Comparison of ENCODE assay signal across 8 cellular contexts in genomic region chr3:138114431-138114918, GRCh38. TPM values are rescaled to one million over a fixed set of nuclear protein-coding genes. Genes with fewer than 3 reads are reported as not detected.
A peak's percentile ranks its signal among the peaks of the same experiment; 100 is the strongest.
DNase-seq lines count a peak whose midpoint lies in the region; ATAC-seq and TF ChIP-seq lines count a peak whose summit lies in the region.

No MANE protein-coding gene starts in this region.

- no peak overlapping the region for H3K23ac ChIP-seq in trophoblast cell (ENCODE audit: low read length)

- H3K4me2 ChIP-seq in SU-DHL-6 (ENCODE audit: low read depth, low read length, poor library complexity, severe bottlenecking) (peak overlapping the region; percentile 44), trophoblast cell (ENCODE audit: low read length) (peak overlapping the region; percentile 90)

- H4K20me1 ChIP-seq in SU-DHL-6 (ENCODE audit: low read depth, low read length), result no peaks in the 10 kb centered on the region

- H3K14ac ChIP-seq in trophoblast cell (ENCODE audit: low read length), result no peak overlapping the region

- no peak overlapping the region for H2BK5ac ChIP-seq in trophoblast cell (ENCODE audit: low read depth, low read length, poor library complexity)

- H3F3A ChIP-seq in SU-DHL-6 (ENCODE audit: insufficient read depth), result no peaks in the 10 kb centered on the region

- H3K4ac ChIP-seq in trophoblast cell (ENCODE audit: low read depth, low read length), result no peak overlapping the region

- H3K27ac ChIP-seq in SU-DHL-6 (ENCODE audit: low read depth, low read length) (no peak overlapping the region), trophoblast cell (ENCODE audit: low read depth, low read length) (no peak overlapping the region)

- H2AK5ac ChIP-seq in trophoblast cell (ENCODE audit: low read length), result no peak overlapping the region

- no peak overlapping the region for H2BK120ac ChIP-seq in trophoblast cell (ENCODE audit: insufficient read depth, low read length, poor library complexity)

- H4K91ac ChIP-seq in trophoblast cell (ENCODE audit: low read depth, low read length), result peak overlapping the region; percentile 40

- no peak overlapping the region for H4K8ac ChIP-seq in trophoblast cell (ENCODE audit: low read depth, low read length)

- DNase-seq in HAP-1 (ENCODE audit: low spot score in 2 of 2) (peak; percentile 51 to 84), foreskin fibroblast (peak; percentile 6 to 43), trophoblast cell (no peak), NCI-H510A treated with DMSO at 0.1 percent for 48 hours (lab: John Stamatoyannopoulos, UW) (no peak), SHP77 treated with DMSO at 0.1 percent for 48 hours (lab: John Stamatoyannopoulos, UW) (no peak), NCI-H187 (lab: John Stamatoyannopoulos, UW) (no peak)

- H3K18ac ChIP-seq in trophoblast cell (ENCODE audit: low read length), result peak overlapping the region; percentile 56

- TF ChIP-seq CTCF in SU-DHL-6 (IDR thresholded peaks at IDR 0.05; ENCODE audit: insufficient read depth, low read length, poor library complexity, severe bottlenecking) (no peak), foreskin fibroblast (IDR thresholded peaks at IDR 0.05; ENCODE audit: low read depth, low read length) (no peak)

- H2AFZ ChIP-seq in SU-DHL-6 (ENCODE audit: low read depth, low read length, severe bottlenecking) (no peak overlapping the region), trophoblast cell (ENCODE audit: insufficient read depth, low read length, poor library complexity) (no peak overlapping the region)

- H4K12ac ChIP-seq in trophoblast cell (ENCODE audit: low read depth, low read length), result no peak overlapping the region

- no peak for ATAC-seq in GM19324 (IDR thresholded peaks at IDR 0.05; ENCODE audit: low FRiP score, unreplicated experiment)

- no peaks in the 10 kb centered on the region for H3K9me2 ChIP-seq in SU-DHL-6 (replicated peaks; ENCODE audit: insufficient read depth, low read length)

- peaks cover 7% of the 10 kb centered on the region for H3K79me1 ChIP-seq in trophoblast cell (ENCODE audit: low read length)

- H3K79me2 ChIP-seq in SU-DHL-6 (ENCODE audit: insufficient read depth, low read length) (no peaks in the 10 kb centered on the region), trophoblast cell (ENCODE audit: control insufficient read depth, insufficient read depth, low read length, poor library complexity) (peaks cover 2% of the 10 kb centered on the region)

- H3K4me3 ChIP-seq in HAP-1 (peak overlapping the region; percentile 90), SU-DHL-6 (ENCODE audit: insufficient read depth, low read length, poor library complexity, severe bottlenecking) (no peak overlapping the region), foreskin fibroblast (ENCODE audit: low read depth in 1 of 2, low read length in 2 of 2) (peak overlapping the region; percentile 80 to 82), trophoblast cell (ENCODE audit: low read depth, low read length) (peak overlapping the region; percentile 86)

- no peak overlapping the region for H3K9ac ChIP-seq in SU-DHL-6 (ENCODE audit: low read length)
- H3K9ac ChIP-seq in trophoblast cell (ENCODE audit: low read length), result peak overlapping the region; percentile 52

- H3K9me3 ChIP-seq in HAP-1 (no peaks in the 10 kb centered on the region; the same call in 1 of the 2 replicates), SU-DHL-6 (ENCODE audit: insufficient read depth, low read length) (no peaks in the 10 kb centered on the region), trophoblast cell (ENCODE audit: insufficient read depth, low read depth, low read length) (no peaks in the 10 kb centered on the region)

- peaks cover 5% of the 10 kb centered on the region for H3K4me1 ChIP-seq in HAP-1
- peaks cover 4 to 5% of the 10 kb centered on the region in 2 experiments for H3K4me1 ChIP-seq in trophoblast cell (ENCODE audit: control insufficient read depth in 1 of 2, insufficient read depth in 2 of 2, low read length in 2 of 2)

- no peaks in the 10 kb centered on the region for H3K27me3 ChIP-seq in HAP-1 (ENCODE audit: low read depth)
- H3K27me3 ChIP-seq in SU-DHL-6 (ENCODE audit: low read length), result no peaks in the 10 kb centered on the region
- no peaks in the 10 kb centered on the region for H3K27me3 ChIP-seq in trophoblast cell (ENCODE audit: insufficient read depth, low read length)

- no peak overlapping the region for H2BK12ac ChIP-seq in trophoblast cell (ENCODE audit: low read length)

- in situ Hi-C loops in HAP-1 (cut with MboI; ENCODE audit: low sequenced_read_pairs), result no loop called here

- peaks cover 13% of the 10 kb centered on the region for H3K36me3 ChIP-seq in HAP-1 (replicated peaks)
- no peaks in the 10 kb centered on the region for H3K36me3 ChIP-seq in SU-DHL-6 (ENCODE audit: low read length)
- H3K36me3 ChIP-seq in trophoblast cell (ENCODE audit: control insufficient read depth in 1 of 2, insufficient read depth in 2 of 2, low read length in 2 of 2), result no peaks in the 10 kb centered on the region

- no CpG with 5 or more reads among the region's 9 CpGs for WGBS in trophoblast cell (ENCODE audit: extremely low coverage, insufficient coverage, insufficient read length)

RNA-seq across cellular contexts. Expression of gene DZIP1L, which starts 0.9 kb away (rescaled TPM):
- 2.7 and 3.5 TPM in 2 replicates for polyA plus RNA-seq in trophoblast cell (2013)

RNA-seq across cellular contexts. Expression of gene A4GNT, which starts 17.7 kb away (rescaled TPM):
- polyA plus RNA-seq in trophoblast cell (2013), result not detected in 2 replicates

Comparison
In these comparisons a context has a peak if more than half of its experiments do, and no peak if none do; other contexts are left out.
1. DNase-seq: peak in HAP-1 (2 of 2) and foreskin fibroblast (2 of 2); none in trophoblast cell (0 of 2), NCI-H510A treated with DMSO at 0.1 percent for 48 hours (single experiment), SHP77 treated with DMSO at 0.1 percent for 48 hours (single experiment) and NCI-H187 (0 of 2).